In genomic region chr7:46568420-46569116, GRCh38 we compare ENCODE assay signal across 14 cellular contexts.
DNase-seq lines count a peak whose midpoint lies in the region; ATAC-seq, FAIRE-seq and TF ChIP-seq lines count a peak whose summit lies in the region.
"Had no signal": no experiment of that assay in that cellular context is flagged by ENCODE, and none has a peak within 500 bp of the region (broad histone marks: within the 10 kb centered on the region; RNA-seq: fewer than 3 reads in every experiment).

No MANE protein-coding gene starts in this region.

- H3K9me3 ChIP-seq in MG63 (0 out of 2 replicates have a peak, but pooled peaks cover 2% of the 10 kb centered on the region), endothelial cell of umbilical vein (replicated peaks; ENCODE audit: control insufficient read depth, insufficient read depth, low read length) (no peaks in the 10 kb centered on the region), upper lobe of left lung (no peaks in the 10 kb centered on the region), trophoblast cell (ENCODE audit: insufficient read depth, low read depth, low read length) (no peaks in the 10 kb centered on the region)
- H3K9me3 ChIP-seq: testis had no signal

- no peak overlapping the region for H4K12ac ChIP-seq in trophoblast cell (ENCODE audit: low read depth, low read length)

- H3K18ac ChIP-seq in trophoblast cell (ENCODE audit: low read length): no peak overlapping the region

- ATAC-seq in upper lobe of left lung (ENCODE audit: low FRiP score in 2 of 2) (peak; percentile 24 to 52), HG02623 (IDR thresholded peaks at IDR 0.05; ENCODE audit: unreplicated experiment) (no peak)
- ATAC-seq: CD8-positive, alpha-beta T cell had no signal

- H3K23ac ChIP-seq in trophoblast cell (ENCODE audit: low read length): no peak overlapping the region

- H3K9ac ChIP-seq in endothelial cell of umbilical vein (replicated peaks; ENCODE audit: extremely low read depth, insufficient read depth, low read length): no peak overlapping the region
- no peak overlapping the region for H3K9ac ChIP-seq in trophoblast cell (ENCODE audit: low read length)

- no peaks in the 10 kb centered on the region for H3K79me2 ChIP-seq in endothelial cell of umbilical vein (ENCODE audit: control insufficient read depth, insufficient read depth, low read length)
- H3K79me2 ChIP-seq in trophoblast cell (ENCODE audit: control insufficient read depth, insufficient read depth, low read length, poor library complexity): no peaks in the 10 kb centered on the region

- H4K8ac ChIP-seq in trophoblast cell (ENCODE audit: low read depth, low read length): no peak overlapping the region

- CTCF ChIA-PET in endothelial cell of umbilical vein (lab: Charles Lee): interaction anchor here (0.6 to 1.2 kb wide), 2 partner anchors 9 to 184 kb away, joined by 3 to 5 read pairs; no protein-coding TSS in a partner anchor

- H3K27ac ChIP-seq in endothelial cell of umbilical vein (ENCODE audit: insufficient read depth, low read depth, low read length) (peak overlapping the region; percentile 52), upper lobe of left lung (peak overlapping the region in 3 of 4 donors; percentile 5 to 39 (median 19)), trophoblast cell (ENCODE audit: low read depth, low read length) (no peak overlapping the region)
- H3K27ac ChIP-seq: testis had no signal

- TF ChIP-seq CTCF in endothelial cell of umbilical vein (IDR thresholded peaks at IDR 0.05; ENCODE audit: extremely low read depth in 1 of 2, insufficient read depth in 1 of 2, low read depth in 1 of 2, low read length in 2 of 2) (no peak), upper lobe of left lung (IDR thresholded peaks at IDR 0.05) (no peak)

- BruUV-seq in endothelial cell of umbilical vein (replicated peaks; lab: Mats Ljungman, UMichigan): TSS peak; percentile 62

- dilution Hi-C loops in endothelial cell of umbilical vein (cut with MboI; ENCODE audit: extremely low pct_ligation_motif_present, low sequenced_read_pairs): no loop called here

- FAIRE-seq in endothelial cell of umbilical vein (lab: Jason Lieb, UNC): peak; percentile 77

- POLR2A ChIA-PET in endothelial cell of umbilical vein (lab: Charles Lee): no interaction called here

- H3K27me3 ChIP-seq in MG63 (no peaks in the 10 kb centered on the region), endothelial cell of umbilical vein (ENCODE audit: control insufficient read depth in 2 of 2, insufficient read depth in 2 of 2, low read length in 2 of 2) (no peaks in the 10 kb centered on the region), upper lobe of left lung (no peaks in the 10 kb centered on the region), trophoblast cell (ENCODE audit: insufficient read depth, low read length) (no peaks in the 10 kb centered on the region)
- H3K27me3 ChIP-seq: testis had no signal

- no peak overlapping the region for H2BK12ac ChIP-seq in trophoblast cell (ENCODE audit: low read length)

- no peak for TF ChIP-seq POLR2A in endothelial cell of umbilical vein (IDR thresholded peaks at IDR 0.05; ENCODE audit: low read depth, low read length)
- TF ChIP-seq POLR2A in upper lobe of left lung (IDR thresholded peaks at IDR 0.05): no peak

- no peak overlapping the region for H4K91ac ChIP-seq in trophoblast cell (ENCODE audit: low read depth, low read length)

- H2BK120ac ChIP-seq in trophoblast cell (ENCODE audit: insufficient read depth, low read length, poor library complexity): no peak overlapping the region

- no peak overlapping the region for H3K4ac ChIP-seq in trophoblast cell (ENCODE audit: low read depth, low read length)

- no peak overlapping the region for H3K14ac ChIP-seq in trophoblast cell (ENCODE audit: low read length)

- no peaks in the 10 kb centered on the region for H3K79me1 ChIP-seq in trophoblast cell (ENCODE audit: low read length)

- H3K4me2 ChIP-seq in endothelial cell of umbilical vein (ENCODE audit: insufficient read depth, low read length) (no peak overlapping the region), trophoblast cell (ENCODE audit: low read length) (no peak overlapping the region)

- no peaks in the 10 kb centered on the region for H3K9me1 ChIP-seq in endothelial cell of umbilical vein (replicated peaks; ENCODE audit: control insufficient read depth, extremely low read depth, insufficient read depth, low read length)

- H3K36me3 ChIP-seq in MG63 (no peaks in the 10 kb centered on the region), endothelial cell of umbilical vein (ENCODE audit: control insufficient read depth in 2 of 2, extremely low read depth in 1 of 2, insufficient read depth in 2 of 2, low read length in 2 of 2) (no peaks in the 10 kb centered on the region), upper lobe of left lung (no peaks in the 10 kb centered on the region), trophoblast cell (ENCODE audit: control insufficient read depth in 1 of 2, insufficient read depth in 2 of 2, low read length in 2 of 2) (no peaks in the 10 kb centered on the region)

- H2BK5ac ChIP-seq in trophoblast cell (ENCODE audit: low read depth, low read length, poor library complexity): no peak overlapping the region

- no peaks in the 10 kb centered on the region for H4K20me1 ChIP-seq in endothelial cell of umbilical vein (replicated peaks; ENCODE audit: control insufficient read depth, extremely low read depth, insufficient read depth, low read length)

- WGBS in upper lobe of left lung, 2 donors: 64 to 81% methylated on average over 10 to 11 of the region's 11 CpGs
- WGBS in trophoblast cell (ENCODE audit: extremely low coverage, insufficient coverage, insufficient read length): no CpG with 5 or more reads among the region's 11 CpGs

- H3K4me1 ChIP-seq in endothelial cell of umbilical vein (ENCODE audit: control insufficient read depth, extremely low read depth, insufficient read depth, low read length) (peaks cover 13% of the 10 kb centered on the region), upper lobe of left lung (peaks cover 0 to 3% (median 0%) of the 10 kb centered on the region in 4 donors), trophoblast cell (ENCODE audit: control insufficient read depth in 1 of 2, insufficient read depth in 2 of 2, low read length in 2 of 2) (peaks cover 9 to 10% of the 10 kb centered on the region in 2 experiments)
- H3K4me1 ChIP-seq: testis had no signal

- H3K4me3 ChIP-seq in MG63 (no peak overlapping the region), endothelial cell of umbilical vein (replicated peaks in 1 of 3; ENCODE audit: insufficient read depth in 1 of 3, low read depth in 1 of 3, low read length in 3 of 3) (no peak overlapping the region), upper lobe of left lung (no peak overlapping the region), trophoblast cell (ENCODE audit: low read depth, low read length) (no peak overlapping the region)
- H3K4me3 ChIP-seq: testis had no signal

- H2AK5ac ChIP-seq in trophoblast cell (ENCODE audit: low read length): no peak overlapping the region

- DNase-seq in MG63: peak; percentile 34
- DNase-seq in endothelial cell of umbilical vein (ENCODE audit: low read depth, low spot score): peak; percentile 22
- peak; percentile 28 to 32 for DNase-seq in lung microvascular endothelial cell (ENCODE audit: low read depth in 2 of 2)
- DNase-seq in upper lobe of left lung: no peak
- DNase-seq in trophoblast cell: no peak
- no peak for DNase-seq in ureter (ENCODE audit: low spot score)
- DNase-seq: activated CD4-positive, alpha-beta memory T cell treated with anti-CD3 and anti-CD28 coated beads, Interleukin-2, amount 10 ng/mL, durations not matched to agents 7 days and 5 days; CD8-positive, alpha-beta T cell; GDM1; MV-4-11; NCI-H2107; stimulated activated CD4-positive, alpha-beta T cell treated with anti-CD3 and anti-CD28 coated beads, Interleukin-1b, Interleukin-23, amount 100 ng/mL, for 48 hours; testis had no signal

- intact Hi-C loops in endothelial cell of umbilical vein (cut with micrococcal nuclease): no loop called here

- peak overlapping the region; percentile 48 for H2AFZ ChIP-seq in endothelial cell of umbilical vein (ENCODE audit: low read depth, low read length)
- H2AFZ ChIP-seq in trophoblast cell (ENCODE audit: insufficient read depth, low read length, poor library complexity): no peak overlapping the region

- no peak for TF ChIP-seq EP300 in upper lobe of left lung (IDR thresholded peaks at IDR 0.05)

TF ChIP-seq in endothelial cell of umbilical vein, 7 proteins besides CTCF, POLR2A, EP300 and RAD21:
- TF ChIP-seq MYC (IDR thresholded peaks at IDR 0.05; ENCODE audit: low read depth, low read length) (no peak), POLR2AphosphoS5 (IDR thresholded peaks at IDR 0.05; ENCODE audit: insufficient read depth, low read depth, low read length) (no peak)

Comparison
In these comparisons a context has a peak if more than half of its experiments do, and no peak if none do; other contexts are left out.
1. DNase-seq: peak in MG63 (single experiment), endothelial cell of umbilical vein (single experiment) and lung microvascular endothelial cell (2 of 2); none in upper lobe of left lung (0 of 2), trophoblast cell (0 of 2) and ureter (single experiment).